8 cellular contexts compared by ENCODE assay signal in genomic region chr1:119674835-119675289, GRCh38. TPM values are rescaled to one million over a fixed set of nuclear protein-coding genes. Genes with fewer than 3 reads are reported as not detected.
A peak's percentile ranks its signal among the peaks of the same experiment; 100 is the strongest.
DNase-seq lines count a peak whose midpoint lies in the region; ATAC-seq, FAIRE-seq and TF ChIP-seq lines count a peak whose summit lies in the region.

No MANE protein-coding gene starts in this region.

- H3K27ac Mint-ChIP-seq in osteocyte (ENCODE audit: unreplicated experiment), result no peak overlapping the region

- H3K4me3 ChIP-seq in AG10803 (ENCODE audit: low read length) (peak overlapping the region; percentile 65; the same call in 1 of the 2 replicates), coronary artery (peak overlapping the region; percentile 70), mucosa of descending colon (no peak overlapping the region)

- no peaks in the 10 kb centered on the region for H3K4me1 ChIP-seq in mucosa of descending colon (ENCODE audit: low read depth)

- no peaks in the 10 kb centered on the region for H3K9me3 Mint-ChIP-seq in osteocyte (ENCODE audit: unreplicated experiment)

- peak; percentile 90 for FAIRE-seq in urothelium cell line (lab: Jason Lieb, UNC)

- no peak overlapping the region for H3K27ac ChIP-seq in coronary artery

- intact Hi-C loops in mucosa of descending colon (cut with DNase I, micrococcal nuclease), result loop anchor here in 1 of 2 donors (2.0 kb wide), 1 partner anchor 62 kb away; no protein-coding TSS in a partner anchor

- H3K36me3 ChIP-seq in mucosa of descending colon (ENCODE audit: low read depth), result no peaks in the 10 kb centered on the region

- no peak overlapping the region for H3K4me3 Mint-ChIP-seq in osteocyte (ENCODE audit: unreplicated experiment)

- DNase-seq in AG10803 (ENCODE audit: low read depth) (peak; percentile 88), NCI-H510A treated with DMSO at 0.1 percent for 48 hours (lab: John Stamatoyannopoulos, UW) (peak; percentile 73), coronary artery (ENCODE audit: low spot score) (no peak), mucosa of descending colon (peak in 2 of 3 donors; percentile 41 to 72), urothelium cell line (ENCODE audit: low spot score) (peak; percentile 86), osteocyte (ENCODE audit: extremely low spot score, unreplicated experiment) (no peak)

- peaks cover 10% of the 10 kb centered on the region for H3K27me3 Mint-ChIP-seq in osteocyte (ENCODE audit: unreplicated experiment)

- peaks cover 23% of the 10 kb centered on the region for H3K4me1 Mint-ChIP-seq in osteocyte (ENCODE audit: unreplicated experiment)

- ATAC-seq in GM21825 (IDR thresholded peaks at IDR 0.05; ENCODE audit: unreplicated experiment), result peak; percentile 89
- ATAC-seq in mucosa of descending colon, result peak; percentile 93
- no peak for ATAC-seq in GM18907 (IDR thresholded peaks at IDR 0.05; ENCODE audit: unreplicated experiment)

- H3K9me3 ChIP-seq in mucosa of descending colon, result no peaks in the 10 kb centered on the region

- no peaks in the 10 kb centered on the region for H3K36me3 Mint-ChIP-seq in osteocyte (ENCODE audit: unreplicated experiment)

- TF ChIP-seq CTCF in AG10803 (conservative IDR thresholded peaks at IDR 0.05; ENCODE audit: low read length), result peak; percentile 77
- TF ChIP-seq CTCF in coronary artery (IDR thresholded peaks at IDR 0.05), result no peak
- TF ChIP-seq CTCF in mucosa of descending colon (IDR thresholded peaks at IDR 0.05), result peak; percentile 34
- TF ChIP-seq CTCF in osteocyte (IDR thresholded peaks at IDR 0.05), result no peak

RNA-seq across cellular contexts. Expression of gene ZNF697, which starts 26.8 kb away (rescaled TPM):
- 1 to 10 TPM; 1.8 to 7.8 (median 2.8) TPM for total RNA-seq in mucosa of descending colon
- 8.0 and 8.3 TPM in 2 replicates for total RNA-seq in osteocyte

RNA-seq across cellular contexts. Expression of gene PHGDH, which starts 36.9 kb away (rescaled TPM):
- total RNA-seq in mucosa of descending colon, result 10 to 100 TPM in 2 of 3 donors, 1 to 10 TPM in 1; 3.3 to 32.9 (median 13.2) TPM
- 271 and 282 TPM in 2 replicates for total RNA-seq in osteocyte

Comparison
In these comparisons a context has a peak if more than half of its experiments do, and no peak if none do; other contexts are left out.
1. DNase-seq: peak in AG10803 (single experiment), NCI-H510A treated with DMSO at 0.1 percent for 48 hours (single experiment), mucosa of descending colon (2 of 3) and urothelium cell line (single experiment); none in coronary artery (single experiment) and osteocyte (single experiment).
2. CTCF ChIP-seq: peak in AG10803 (single experiment) and mucosa of descending colon (single experiment); none in coronary artery (single experiment) and osteocyte (single experiment).